1 cellular context compared by ENCODE assay signal in genomic region chr11:31987118-31988005, GRCh38.
TF ChIP-seq lines count a peak whose summit lies in the region.

No MANE protein-coding gene starts in this region.

TF ChIP-seq in WTC11, 78 proteins besides CTCF, POLR2A, EP300 and RAD21 (continued from another document):
- no peak for TF ChIP-seq STAT6 (CRISPR knock-in tag; conservative IDR thresholded peaks at IDR 0.05; ENCODE audit: low read depth)
- TF ChIP-seq FOXP4 (CRISPR knock-in tag; IDR thresholded peaks at IDR 0.05) = peak; percentile 51; the same call in 1 of the 2 replicates
- no peak for TF ChIP-seq SMAD4 (CRISPR knock-in tag; IDR thresholded peaks at IDR 0.05)
- no peak for TF ChIP-seq NFE2L1 (CRISPR knock-in tag; IDR thresholded peaks at IDR 0.05)
- TF ChIP-seq KAT7 (CRISPR knock-in tag; IDR thresholded peaks at IDR 0.05; ENCODE audit: borderline replicate concordance) = no peak
- TF ChIP-seq MYBL2 (CRISPR knock-in tag; IDR thresholded peaks at IDR 0.05) = 0 out of 2 replicates have a peak, but pooled peaks have one; percentile 77
- TF ChIP-seq EMX1 (CRISPR knock-in tag; IDR thresholded peaks at IDR 0.05) = no peak
- peak; percentile 76; the same call in 1 of the 2 replicates for TF ChIP-seq GTF2I (CRISPR knock-in tag; conservative IDR thresholded peaks at IDR 0.05)
- TF ChIP-seq MAX (CRISPR knock-in tag; IDR thresholded peaks at IDR 0.05) = peak; percentile 75; the same call in 1 of the 2 replicates
- peak; percentile 41; the same call in 1 of the 2 replicates for TF ChIP-seq SP1 (CRISPR knock-in tag; conservative IDR thresholded peaks at IDR 0.05)
- TF ChIP-seq E2F5 (CRISPR knock-in tag; IDR thresholded peaks at IDR 0.05) = peak; percentile 47; the same call in 1 of the 2 replicates
- TF ChIP-seq USF2 (CRISPR knock-in tag; IDR thresholded peaks at IDR 0.05) = no peak
- TF ChIP-seq FOXP1 (CRISPR knock-in tag; IDR thresholded peaks at IDR 0.05; ENCODE audit: borderline replicate concordance) = peak; percentile 96
